9 cellular contexts compared by ENCODE assay signal in genomic region chr3:105747056-105747455, GRCh38.
DNase-seq lines count a peak whose midpoint lies in the region; ATAC-seq, FAIRE-seq and TF ChIP-seq lines count a peak whose summit lies in the region.
"Had no signal": no experiment of that assay in that cellular context is flagged by ENCODE, and none has a peak within 500 bp of the region (broad histone marks: within the 10 kb centered on the region; RNA-seq: fewer than 3 reads in every experiment).

No MANE protein-coding gene starts in this region.

- H3K4me1 ChIP-seq in A673 (ENCODE audit: insufficient read depth, low read length, poor library complexity, severe bottlenecking) = peaks cover 21% of the 10 kb centered on the region
- H3K4me1 ChIP-seq in HepG2 (ENCODE audit: insufficient read depth, low read length) = peaks cover 16% of the 10 kb centered on the region

- no peak overlapping the region for H3K4me2 ChIP-seq in HepG2 (ENCODE audit: low read depth, low read length)

- no peak overlapping the region for H3K9ac ChIP-seq in HepG2 (ENCODE audit: insufficient read depth, low read depth, low read length)

- no peak for FAIRE-seq in HepG2 (lab: Jason Lieb, UNC)
- FAIRE-seq: TTC549 had no signal

- BruUV-seq in A673 (replicated peaks; lab: Mats Ljungman, UMichigan) = no TSS peak
- BruUV-seq in HepG2 (replicated peaks; lab: Mats Ljungman, UMichigan) = TSS peak; percentile 10

- TF ChIP-seq POLR2A in HepG2 (IDR thresholded peaks at IDR 0.05; ENCODE audit: insufficient read depth in 1 of 2, low read depth in 2 of 2, low read length in 2 of 2) = no peak

- 0 out of 2 replicates have a peak, but pooled peaks cover 2% of the 10 kb centered on the region for H4K20me1 ChIP-seq in HepG2 (ENCODE audit: insufficient read depth, low read length)

- H3K27ac ChIP-seq in A673 (ENCODE audit: low read depth, low read length, poor library complexity, severe bottlenecking) (no peak overlapping the region), brain microvascular endothelial cell (no peak overlapping the region), HepG2 (ENCODE audit: extremely low read length, insufficient read depth, low read length) (no peak overlapping the region)

- H3K9me3 ChIP-seq in A673 (ENCODE audit: low read depth, low read length, poor library complexity, severe bottlenecking) (no peaks in the 10 kb centered on the region), HepG2 (ENCODE audit: low read length) (no peaks in the 10 kb centered on the region)

- TF ChIP-seq EP300 in HepG2 (IDR thresholded peaks at IDR 0.05; ENCODE audit: low read depth in 2 of 2, low read length in 2 of 2) = no peak
- no peak for TF ChIP-seq EP300 in HepG2 (CRISPR knock-in tag; IDR thresholded peaks at IDR 0.05; ENCODE audit: borderline replicate concordance)

- in situ Hi-C loops in brain microvascular endothelial cell (cut with HindIII; ENCODE audit: low pct_ligation_motif_present, low sequenced_read_pairs) = no loop called here
- in situ Hi-C loops in HepG2 (cut with HindIII; ENCODE audit: extremely low pct_ligation_motif_present, low pct_unique_long_range_greater_than_20kb) = no loop called here

- H3K4me3 ChIP-seq in A673 (ENCODE audit: low read depth, low read length, poor library complexity, severe bottlenecking) = no peak overlapping the region
- H3K4me3 ChIP-seq in brain microvascular endothelial cell (ENCODE audit: low read depth, low read length) = no peak overlapping the region
- H3K4me3 ChIP-seq in HepG2 (replicated peaks in 1 of 3; ENCODE audit: insufficient read depth in 1 of 3, low read depth in 2 of 3, low read length in 3 of 3) = no peak overlapping the region

- 94% methylated on average over 3 of the region's 3 CpGs for WGBS in HepG2 (ENCODE audit: low lambda C conversion rate)

- TF ChIP-seq CTCF in A673 (conservative IDR thresholded peaks at IDR 0.05; ENCODE audit: low read depth, low read length) (no peak), brain microvascular endothelial cell (IDR thresholded peaks at IDR 0.05; ENCODE audit: low read depth, low read length, missing control alignments) (no peak), HepG2 (CRISPR knock-in tag; IDR thresholded peaks at IDR 0.05) (no peak)

- POLR2A ChIA-PET in A673 (lab: Charles Lee; ENCODE audit: low non-redundant PET) = no interaction called here
- POLR2A ChIA-PET in HepG2 (lab: Yijun Ruan, JAX) = no interaction called here

- no peak for TF ChIP-seq RAD21 in HepG2 (CRISPR knock-in tag; IDR thresholded peaks at IDR 0.05)

- H3K36me3 ChIP-seq in A673 (ENCODE audit: insufficient read depth, low read length, poor library complexity, severe bottlenecking) (peaks cover 4% of the 10 kb centered on the region), brain microvascular endothelial cell (replicated peaks) (no peaks in the 10 kb centered on the region), HepG2 (replicated peaks in 1 of 2; ENCODE audit: control insufficient read depth in 1 of 2, insufficient read depth in 2 of 2, low read length in 2 of 2) (peaks cover 4 to 18% of the 10 kb centered on the region in 2 experiments; a peak in 2 of 5 replicates)

- intact Hi-C loops in A673 (cut with micrococcal nuclease; ENCODE audit: unreplicated experiment) (no loop called here), HepG2 (cut with micrococcal nuclease; ENCODE audit: unreplicated experiment) (loop anchor here (5.0 kb wide), 1 partner anchor 120 kb away; the partner anchor contains the start of gene CBLB)

- H2AFZ ChIP-seq in HepG2 (ENCODE audit: low read length) = no peak overlapping the region

- CTCF ChIA-PET in A673 (lab: Charles Lee) (no interaction called here), HepG2 (lab: Yijun Ruan, JAX; ENCODE audit: low intra/inter-chr PET ratio, low total read pairs) (no interaction called here)

- DNase-seq in A673 (ENCODE audit: low spot score) = peak; percentile 52
- peak; percentile 62 for DNase-seq in brain microvascular endothelial cell
- DNase-seq in HepG2 (ENCODE audit: low spot score) = no peak
- no peak for DNase-seq in NCI-H345 (lab: John Stamatoyannopoulos, UW)
- no peak for DNase-seq in NCI-H526 treated with DMSO at 0.1 percent for 48 hours (lab: John Stamatoyannopoulos, UW)

- H3K27me3 ChIP-seq in A673 (replicated peaks; ENCODE audit: insufficient read depth, low read depth, low read length, poor library complexity) (no peaks in the 10 kb centered on the region), brain microvascular endothelial cell (replicated peaks) (no peaks in the 10 kb centered on the region), HepG2 (ENCODE audit: control insufficient read depth in 1 of 2, insufficient read depth in 2 of 2, low read length in 2 of 2) (no peaks in the 10 kb centered on the region)

- ATAC-seq in HG03064 (IDR thresholded peaks at IDR 0.05; ENCODE audit: low read depth, unreplicated experiment) (peak; percentile 13), HepG2 (no peak; the same call in 1 of the 3 replicates), HG03521 (IDR thresholded peaks at IDR 0.05; ENCODE audit: unreplicated experiment) (no peak), GM18858 (IDR thresholded peaks at IDR 0.05; ENCODE audit: unreplicated experiment) (no peak)

- H3K79me2 ChIP-seq in HepG2 (ENCODE audit: insufficient read depth, low read length) = no peaks in the 10 kb centered on the region

TF ChIP-seq in HepG2, 621 proteins besides CTCF, POLR2A, EP300 and RAD21:
- TF ChIP-seq HNRNPK (IDR thresholded peaks at IDR 0.05; ENCODE audit: low read depth, low read length, poor library complexity, severe bottlenecking) = no peak
- TF ChIP-seq ZNF446 (CRISPR knock-in tag; IDR thresholded peaks at IDR 0.05) = no peak
- no peak for TF ChIP-seq KDM6A (CRISPR knock-in tag; IDR thresholded peaks at IDR 0.05; ENCODE audit: low read depth)
- no peak for TF ChIP-seq SP5 (CRISPR knock-in tag; IDR thresholded peaks at IDR 0.05; ENCODE audit: borderline replicate concordance, low read depth)
- no peak for TF ChIP-seq ZNF331 (CRISPR knock-in tag; IDR thresholded peaks at IDR 0.05)
- no peak for TF ChIP-seq SATB2 (CRISPR knock-in tag; IDR thresholded peaks at IDR 0.05)
- no peak for TF ChIP-seq NR0B2 (CRISPR knock-in tag; IDR thresholded peaks at IDR 0.05)

Comparison
In these comparisons a context has a peak if more than half of its experiments do, and no peak if none do; other contexts are left out.
1. DNase-seq: peak in A673 (single experiment) and brain microvascular endothelial cell (single experiment); none in HepG2 (single experiment), NCI-H345 (single experiment) and NCI-H526 treated with DMSO at 0.1 percent for 48 hours (single experiment).